Comparison of ENCODE assay signal across 22 cellular contexts in genomic region chr15:100689500-100689899, GRCh38.
"Had no signal": no experiment of that assay in that cellular context is flagged by ENCODE, and none has a peak within 500 bp of the region (broad histone marks: within the 10 kb centered on the region; RNA-seq: fewer than 3 reads in every experiment).

No MANE protein-coding gene starts in this region.

- H3K27ac ChIP-seq: body of pancreas, SK-N-MC had no signal

- FAIRE-seq: K562, TTC549 had no signal

- H3K27me3 ChIP-seq: ascending aorta, body of pancreas had no signal

- H3K4me3 ChIP-seq: ascending aorta, body of pancreas, K562, SK-N-MC had no signal

- H3K9me3 ChIP-seq: ascending aorta, body of pancreas had no signal

- DNase-seq: activated B cell treated with CpG ODN at 0.5 μM for 24 hours; activated CD4-positive, alpha-beta memory T cell treated with anti-CD3 and anti-CD28 coated beads for 36 hours; activated CD4-positive, alpha-beta T cell treated with anti-CD3 and anti-CD28 coated beads for 1 hour; activated CD4-positive, alpha-beta T cell treated with anti-CD3 and anti-CD28 coated beads, Interleukin-2, amount 10 ng/mL, durations not matched to agents 7 days and 5 days; activated CD8-positive, alpha-beta memory T cell treated with anti-CD3 and anti-CD28 coated beads for 24 hours; activated effector memory CD4-positive, alpha-beta T cell treated with anti-CD3 and anti-CD28 coated beads, Interleukin-2, amount 50 U/mL, for 16 hours; activated naive CD4-positive, alpha-beta T cell treated with Interleukin-2 at 50 U/mL for 16 hours; activated naive CD8-positive, alpha-beta T cell treated with anti-CD3 and anti-CD28 coated beads, Interleukin-2, amount 50 U/mL, for 24 hours; activated T-cell treated with anti-CD3 and anti-CD28 coated beads, Interleukin-2, amount 50 U/mL, for 4 hours; amniotic stem cell; body of pancreas; Karpas-422; NCI-H1105 treated with DMSO at 0.1 percent for 48 hours; NCI-H1436 treated with DMSO at 0.1 percent for 48 hours; NCI-H187; T-cell; T-helper 2 cell; T1000 had no signal

- H3K36me3 ChIP-seq: ascending aorta had no signal
